8 cellular contexts compared by ENCODE assay signal in genomic region chr2:53859354-53860159, GRCh38. TPM values are rescaled to one million over a fixed set of nuclear protein-coding genes. Genes with fewer than 3 reads are reported as not detected.
A peak's percentile ranks its signal among the peaks of the same experiment; 100 is the strongest.
DNase-seq lines count a peak whose midpoint lies in the region; TF ChIP-seq lines count a peak whose summit lies in the region.
"Had no signal": no experiment of that assay in that cellular context is flagged by ENCODE, and none has a peak within 500 bp of the region (broad histone marks: within the 10 kb centered on the region; RNA-seq: fewer than 3 reads in every experiment).

Gene GPR75 (minus strand): TSS chr2:53859967. CDS start chr2:53854756, 5,211 bp downstream.

- no peak within 1 kb of the TSS for H3K4me3 Mint-ChIP-seq in activated T-helper 2 cell treated with anti-CD3 and anti-CD28 coated beads, Interferon-gamma antibody, Interleukin-2, Interleukin-4, amounts not matched to agents 10 μg/mL and 5 μg/mL and 100 μg/mL, durations not matched to agents 14 hours and 24 hours and 36 hours (ENCODE audit: low read depth)
- H3K4me3 Mint-ChIP-seq: activated T-helper 1 cell treated with anti-CD3 and anti-CD28 coated beads, Interleukin-12 subunit alpha, Interleukin-12 subunit beta, Interleukin-2, Interleukin-4 antibody, amounts not matched to agents 30 ng/mL and 10 ng/mL and 1 ng/mL, durations not matched to agents 14 hours and 24 hours and 36 hours had no signal

- H3K36me3 ChIP-seq in tibial nerve, result peaks cover 0 to 17% (median 0%) of the 10 kb centered on the region in 3 donors

- no peak within 1 kb of the TSS for H3K27ac ChIP-seq in tibial nerve

- H3K27ac Mint-ChIP-seq in activated T-helper 2 cell treated with anti-CD3 and anti-CD28 coated beads, Interferon-gamma antibody, Interleukin-2, Interleukin-4, amounts not matched to agents 10 μg/mL and 5 μg/mL and 100 μg/mL, durations not matched to agents 14 hours and 24 hours and 36 hours, result no peak within 1 kb of the TSS
- H3K27ac Mint-ChIP-seq: activated T-helper 1 cell treated with anti-CD3 and anti-CD28 coated beads, Interleukin-12 subunit alpha, Interleukin-12 subunit beta, Interleukin-2, Interleukin-4 antibody, amounts not matched to agents 30 ng/mL and 10 ng/mL and 1 ng/mL, durations not matched to agents 14 hours and 24 hours and 36 hours had no signal

- DNase-seq in fibroblast of peridontal ligament (ENCODE audit: extremely low read depth) (peak; percentile 11), medulla oblongata (ENCODE audit: extremely low spot score) (peak; percentile 67), tibial nerve (ENCODE audit: low spot score in 2 of 2) (no peak), NCI-H2029 (lab: John Stamatoyannopoulos, UW) (no peak), DMS53 treated with DMSO at 0.1 percent for 48 hours (lab: John Stamatoyannopoulos, UW; ENCODE audit: unreplicated experiment) (no peak)
- no peak for DNase-seq in activated T-helper 2 cell treated with anti-CD3 and anti-CD28 coated beads, Interferon-gamma antibody, Interleukin-2, Interleukin-4, amounts not matched to agents 10 μg/mL and 5 μg/mL and 100 μg/mL, durations not matched to agents 14 hours and 24 hours and 36 hours (ENCODE audit: low spot score)

- H3K27me3 ChIP-seq in tibial nerve, result no peaks in the 10 kb centered on the region

- TF ChIP-seq EP300 in tibial nerve (IDR thresholded peaks at IDR 0.05), result no peak

- TF ChIP-seq CTCF in WI38 (IDR thresholded peaks at IDR 0.05; ENCODE audit: low read depth, low read length) (no peak), tibial nerve (IDR thresholded peaks at IDR 0.05) (no peak)

- peak within 1 kb of the TSS; percentile 29; the same call in 1 of the 2 replicates for H3K4me3 ChIP-seq in WI38 (ENCODE audit: low read depth, low read length)
- H3K4me3 ChIP-seq in tibial nerve, result peak within 1 kb of the TSS; percentile 24 to 47 (median 32)

- H3K27me3 Mint-ChIP-seq in activated T-helper 2 cell treated with anti-CD3 and anti-CD28 coated beads, Interferon-gamma antibody, Interleukin-2, Interleukin-4, amounts not matched to agents 10 μg/mL and 5 μg/mL and 100 μg/mL, durations not matched to agents 14 hours and 24 hours and 36 hours (ENCODE audit: low read depth), result no peaks in the 10 kb centered on the region

- no peak for TF ChIP-seq POLR2A in tibial nerve (IDR thresholded peaks at IDR 0.05)

- no peaks in the 10 kb centered on the region for H3K4me1 Mint-ChIP-seq in activated T-helper 2 cell treated with anti-CD3 and anti-CD28 coated beads, Interferon-gamma antibody, Interleukin-2, Interleukin-4, amounts not matched to agents 10 μg/mL and 5 μg/mL and 100 μg/mL, durations not matched to agents 14 hours and 24 hours and 36 hours (ENCODE audit: low read depth)

- H3K9me3 Mint-ChIP-seq in activated T-helper 2 cell treated with anti-CD3 and anti-CD28 coated beads, Interferon-gamma antibody, Interleukin-2, Interleukin-4, amounts not matched to agents 10 μg/mL and 5 μg/mL and 100 μg/mL, durations not matched to agents 14 hours and 24 hours and 36 hours, result no peaks in the 10 kb centered on the region
- H3K9me3 Mint-ChIP-seq: activated T-helper 1 cell treated with anti-CD3 and anti-CD28 coated beads, Interleukin-12 subunit alpha, Interleukin-12 subunit beta, Interleukin-2, Interleukin-4 antibody, amounts not matched to agents 30 ng/mL and 10 ng/mL and 1 ng/mL, durations not matched to agents 14 hours and 24 hours and 36 hours had no signal

- H3K9me3 ChIP-seq in tibial nerve, result no peaks in the 10 kb centered on the region

- peaks cover 0 to 10% (median 0%) of the 10 kb centered on the region in 4 donors for H3K4me1 ChIP-seq in tibial nerve

- intact Hi-C loops in activated T-helper 2 cell treated with anti-CD3 and anti-CD28 coated beads, Interferon-gamma antibody, Interleukin-2, Interleukin-4, amounts not matched to agents 10 μg/mL and 5 μg/mL and 100 μg/mL, durations not matched to agents 14 hours and 24 hours and 36 hours (cut with micrococcal nuclease), result no loop called here

- 46 to 49% methylated on average over 26 to 71 of the region's 71 CpGs for WGBS in tibial nerve, 2 donors

- peaks cover 3% of the 10 kb centered on the region for H3K36me3 Mint-ChIP-seq in activated T-helper 2 cell treated with anti-CD3 and anti-CD28 coated beads, Interferon-gamma antibody, Interleukin-2, Interleukin-4, amounts not matched to agents 10 μg/mL and 5 μg/mL and 100 μg/mL, durations not matched to agents 14 hours and 24 hours and 36 hours (ENCODE audit: low read depth)

RNA-seq across cellular contexts. Expression of gene GPR75, which starts in this region (rescaled TPM):
- 1 to 10 TPM in 3 of 4 donors, under 1 TPM in 1; 0.98 to 2.2 (median 2.0) TPM for total RNA-seq in tibial nerve
- total RNA-seq in activated T-helper 2 cell treated with anti-CD3 and anti-CD28 coated beads, Interferon-gamma antibody, Interleukin-2, Interleukin-4, amounts not matched to agents 10 μg/mL and 5 μg/mL and 100 μg/mL, durations not matched to agents 14 hours and 24 hours and 36 hours, result 2.4 TPM in 2 replicates

Comparison
In these comparisons a context has a peak if more than half of its experiments do, and no peak if none do; other contexts are left out.
1. DNase-seq: peak in fibroblast of peridontal ligament (single experiment) and medulla oblongata (single experiment); none in tibial nerve (0 of 2), NCI-H2029 (single experiment), activated T-helper 2 cell treated with anti-CD3 and anti-CD28 coated beads, Interferon-gamma antibody, Interleukin-2, Interleukin-4, amounts not matched to agents 10 μg/mL and 5 μg/mL and 100 μg/mL, durations not matched to agents 14 hours and 24 hours and 36 hours (single experiment) and DMS53 treated with DMSO at 0.1 percent for 48 hours (single experiment).